1 cellular context compared by ENCODE assay signal in the genomic region with DNA sequence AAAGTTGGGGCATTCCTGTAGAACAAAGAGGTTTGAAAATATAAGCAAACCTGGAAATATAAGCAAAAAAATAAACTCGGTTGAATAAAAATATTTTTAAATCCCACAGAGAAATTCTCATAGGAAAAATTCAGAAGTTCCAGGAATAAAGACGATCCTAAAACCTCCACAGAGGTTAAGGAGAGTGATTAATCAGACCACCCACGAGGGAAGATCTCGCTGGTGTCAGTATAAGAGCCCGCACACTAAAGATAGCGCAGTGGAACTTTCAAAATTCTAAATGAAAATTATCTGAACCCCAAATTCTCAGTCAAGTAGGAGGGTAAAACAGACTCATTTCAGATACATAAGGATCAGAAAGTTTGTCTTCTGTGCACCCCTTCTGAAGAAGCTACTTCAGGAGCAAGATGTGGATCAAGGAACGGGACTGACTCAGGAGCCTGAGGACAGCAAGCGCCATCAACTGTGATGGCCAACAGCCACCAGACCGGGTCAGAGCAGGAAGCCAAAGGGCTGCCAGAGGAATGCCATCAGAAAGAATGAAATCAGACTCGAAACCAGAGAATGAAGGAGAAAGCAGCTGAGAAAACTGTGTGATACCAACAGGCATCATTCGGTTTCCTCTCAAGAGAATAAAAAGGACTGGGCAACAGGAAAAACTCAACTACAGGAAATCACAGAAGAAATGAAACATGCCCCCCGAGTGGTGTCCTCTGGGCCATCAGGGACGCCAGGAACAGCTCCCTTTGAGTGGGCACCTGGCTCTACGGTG.
TF ChIP-seq lines count a peak whose summit lies in the region.

No MANE protein-coding gene starts in this region.

TF ChIP-seq in GM12878, 131 proteins besides CTCF, POLR2A, EP300 and RAD21 (continued from another document):
- TF ChIP-seq, protein P1, sequence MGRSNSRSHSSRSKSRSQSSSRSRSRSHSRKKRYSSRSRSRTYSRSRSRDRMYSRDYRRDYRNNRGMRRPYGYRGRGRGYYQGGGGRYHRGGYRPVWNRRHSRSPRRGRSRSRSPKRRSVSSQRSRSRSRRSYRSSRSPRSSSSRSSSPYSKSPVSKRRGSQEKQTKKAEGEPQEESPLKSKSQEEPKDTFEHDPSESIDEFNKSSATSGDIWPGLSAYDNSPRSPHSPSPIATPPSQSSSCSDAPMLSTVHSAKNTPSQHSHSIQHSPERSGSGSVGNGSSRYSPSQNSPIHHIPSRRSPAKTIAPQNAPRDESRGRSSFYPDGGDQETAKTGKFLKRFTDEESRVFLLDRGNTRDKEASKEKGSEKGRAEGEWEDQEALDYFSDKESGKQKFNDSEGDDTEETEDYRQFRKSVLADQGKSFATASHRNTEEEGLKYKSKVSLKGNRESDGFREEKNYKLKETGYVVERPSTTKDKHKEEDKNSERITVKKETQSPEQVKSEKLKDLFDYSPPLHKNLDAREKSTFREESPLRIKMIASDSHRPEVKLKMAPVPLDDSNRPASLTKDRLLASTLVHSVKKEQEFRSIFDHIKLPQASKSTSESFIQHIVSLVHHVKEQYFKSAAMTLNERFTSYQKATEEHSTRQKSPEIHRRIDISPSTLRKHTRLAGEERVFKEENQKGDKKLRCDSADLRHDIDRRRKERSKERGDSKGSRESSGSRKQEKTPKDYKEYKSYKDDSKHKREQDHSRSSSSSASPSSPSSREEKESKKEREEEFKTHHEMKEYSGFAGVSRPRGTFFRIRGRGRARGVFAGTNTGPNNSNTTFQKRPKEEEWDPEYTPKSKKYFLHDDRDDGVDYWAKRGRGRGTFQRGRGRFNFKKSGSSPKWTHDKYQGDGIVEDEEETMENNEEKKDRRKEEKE (IDR thresholded peaks at IDR 0.05) = no peak
- TF ChIP-seq BHLHE40 (IDR thresholded peaks at IDR 0.05; ENCODE audit: borderline replicate concordance in 1 of 2, low read depth in 2 of 2, low read length in 1 of 2) = no peak
- TF ChIP-seq ZZZ3 (IDR thresholded peaks at IDR 0.05; ENCODE audit: control insufficient read depth, insufficient read length, low read depth) = no peak
- peak; percentile 19; the same call in 1 of the 2 replicates for TF ChIP-seq NFIC (IDR thresholded peaks at IDR 0.05; ENCODE audit: low read depth, low read length)
- peak; percentile 36; the same call in 1 of the 2 replicates for TF ChIP-seq IRF4 (IDR thresholded peaks at IDR 0.05; ENCODE audit: low read depth, low read length)
- 0 out of 4 replicates have a peak, but pooled peaks of 1 of the 2 experiments have one; percentile 2 for TF ChIP-seq IKZF2 (IDR thresholded peaks at IDR 0.05)
- TF ChIP-seq RB1 (IDR thresholded peaks at IDR 0.05; ENCODE audit: borderline replicate concordance) = no peak
- TF ChIP-seq CBFB (IDR thresholded peaks at IDR 0.05; ENCODE audit: low read depth) = no peak
- TF ChIP-seq NBN (IDR thresholded peaks at IDR 0.05) = no peak
- TF ChIP-seq KDM1A (IDR thresholded peaks at IDR 0.05; ENCODE audit: borderline replicate concordance) = no peak
- TF ChIP-seq YY1 (IDR thresholded peaks at IDR 0.05; ENCODE audit: low read depth, low read length) = 0 out of 2 replicates have a peak, but pooled peaks have one; percentile 10
- TF ChIP-seq EED (IDR thresholded peaks at IDR 0.05; ENCODE audit: low read depth) = peak; percentile 49
- 0 out of 2 replicates have a peak, but pooled peaks have one; percentile 22 for TF ChIP-seq POLR2AphosphoS5 (IDR thresholded peaks at IDR 0.05; ENCODE audit: low read length)
- TF ChIP-seq FOS (IDR thresholded peaks at IDR 0.05; ENCODE audit: borderline replicate concordance, extremely low read depth, insufficient read length) = no peak
- TF ChIP-seq, protein P2, sequence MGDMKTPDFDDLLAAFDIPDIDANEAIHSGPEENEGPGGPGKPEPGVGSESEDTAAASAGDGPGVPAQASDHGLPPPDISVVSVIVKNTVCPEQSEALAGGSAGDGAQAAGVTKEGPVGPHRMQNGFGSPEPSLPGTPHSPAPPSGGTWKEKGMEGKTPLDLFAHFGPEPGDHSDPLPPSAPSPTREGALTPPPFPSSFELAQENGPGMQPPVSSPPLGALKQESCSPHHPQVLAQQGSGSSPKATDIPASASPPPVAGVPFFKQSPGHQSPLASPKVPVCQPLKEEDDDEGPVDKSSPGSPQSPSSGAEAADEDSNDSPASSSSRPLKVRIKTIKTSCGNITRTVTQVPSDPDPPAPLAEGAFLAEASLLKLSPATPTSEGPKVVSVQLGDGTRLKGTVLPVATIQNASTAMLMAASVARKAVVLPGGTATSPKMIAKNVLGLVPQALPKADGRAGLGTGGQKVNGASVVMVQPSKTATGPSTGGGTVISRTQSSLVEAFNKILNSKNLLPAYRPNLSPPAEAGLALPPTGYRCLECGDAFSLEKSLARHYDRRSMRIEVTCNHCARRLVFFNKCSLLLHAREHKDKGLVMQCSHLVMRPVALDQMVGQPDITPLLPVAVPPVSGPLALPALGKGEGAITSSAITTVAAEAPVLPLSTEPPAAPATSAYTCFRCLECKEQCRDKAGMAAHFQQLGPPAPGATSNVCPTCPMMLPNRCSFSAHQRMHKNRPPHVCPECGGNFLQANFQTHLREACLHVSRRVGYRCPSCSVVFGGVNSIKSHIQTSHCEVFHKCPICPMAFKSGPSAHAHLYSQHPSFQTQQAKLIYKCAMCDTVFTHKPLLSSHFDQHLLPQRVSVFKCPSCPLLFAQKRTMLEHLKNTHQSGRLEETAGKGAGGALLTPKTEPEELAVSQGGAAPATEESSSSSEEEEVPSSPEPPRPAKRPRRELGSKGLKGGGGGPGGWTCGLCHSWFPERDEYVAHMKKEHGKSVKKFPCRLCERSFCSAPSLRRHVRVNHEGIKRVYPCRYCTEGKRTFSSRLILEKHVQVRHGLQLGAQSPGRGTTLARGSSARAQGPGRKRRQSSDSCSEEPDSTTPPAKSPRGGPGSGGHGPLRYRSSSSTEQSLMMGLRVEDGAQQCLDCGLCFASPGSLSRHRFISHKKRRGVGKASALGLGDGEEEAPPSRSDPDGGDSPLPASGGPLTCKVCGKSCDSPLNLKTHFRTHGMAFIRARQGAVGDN (IDR thresholded peaks at IDR 0.05) = no peak
- no peak for TF ChIP-seq PAX5 (IDR thresholded peaks at IDR 0.05; ENCODE audit: borderline replicate concordance, low read depth, low read length)
- peak; percentile 32 for TF ChIP-seq KLF5 (IDR thresholded peaks at IDR 0.05; ENCODE audit: partially characterized antibody)
- TF ChIP-seq MEF2A (IDR thresholded peaks at IDR 0.05; ENCODE audit: insufficient read depth, low read depth, low read length) = no peak
- TF ChIP-seq, protein P3, sequence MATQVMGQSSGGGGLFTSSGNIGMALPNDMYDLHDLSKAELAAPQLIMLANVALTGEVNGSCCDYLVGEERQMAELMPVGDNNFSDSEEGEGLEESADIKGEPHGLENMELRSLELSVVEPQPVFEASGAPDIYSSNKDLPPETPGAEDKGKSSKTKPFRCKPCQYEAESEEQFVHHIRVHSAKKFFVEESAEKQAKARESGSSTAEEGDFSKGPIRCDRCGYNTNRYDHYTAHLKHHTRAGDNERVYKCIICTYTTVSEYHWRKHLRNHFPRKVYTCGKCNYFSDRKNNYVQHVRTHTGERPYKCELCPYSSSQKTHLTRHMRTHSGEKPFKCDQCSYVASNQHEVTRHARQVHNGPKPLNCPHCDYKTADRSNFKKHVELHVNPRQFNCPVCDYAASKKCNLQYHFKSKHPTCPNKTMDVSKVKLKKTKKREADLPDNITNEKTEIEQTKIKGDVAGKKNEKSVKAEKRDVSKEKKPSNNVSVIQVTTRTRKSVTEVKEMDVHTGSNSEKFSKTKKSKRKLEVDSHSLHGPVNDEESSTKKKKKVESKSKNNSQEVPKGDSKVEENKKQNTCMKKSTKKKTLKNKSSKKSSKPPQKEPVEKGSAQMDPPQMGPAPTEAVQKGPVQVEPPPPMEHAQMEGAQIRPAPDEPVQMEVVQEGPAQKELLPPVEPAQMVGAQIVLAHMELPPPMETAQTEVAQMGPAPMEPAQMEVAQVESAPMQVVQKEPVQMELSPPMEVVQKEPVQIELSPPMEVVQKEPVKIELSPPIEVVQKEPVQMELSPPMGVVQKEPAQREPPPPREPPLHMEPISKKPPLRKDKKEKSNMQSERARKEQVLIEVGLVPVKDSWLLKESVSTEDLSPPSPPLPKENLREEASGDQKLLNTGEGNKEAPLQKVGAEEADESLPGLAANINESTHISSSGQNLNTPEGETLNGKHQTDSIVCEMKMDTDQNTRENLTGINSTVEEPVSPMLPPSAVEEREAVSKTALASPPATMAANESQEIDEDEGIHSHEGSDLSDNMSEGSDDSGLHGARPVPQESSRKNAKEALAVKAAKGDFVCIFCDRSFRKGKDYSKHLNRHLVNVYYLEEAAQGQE (IDR thresholded peaks at IDR 0.05; ENCODE audit: low read depth, low read length) = no peak
- TF ChIP-seq MTA3 (IDR thresholded peaks at IDR 0.05; ENCODE audit: borderline replicate concordance, low read length) = peak; percentile 41; the same call in 1 of the 2 replicates
- peak; percentile 22; the same call in 1 of the 2 replicates for TF ChIP-seq FOXM1 (IDR thresholded peaks at IDR 0.05; ENCODE audit: low read depth, low read length)
